In genomic region chr6:151695181-151695580, GRCh38 we compare ENCODE assay signal across 32 cellular contexts.
"Had no signal": no experiment of that assay in that cellular context is flagged by ENCODE, and none has a peak within 500 bp of the region (broad histone marks: within the 10 kb centered on the region; RNA-seq: fewer than 3 reads in every experiment).

No MANE protein-coding gene starts in this region.

- H3K27ac ChIP-seq: ascending aorta, body of pancreas, KMS-11, SJSA1 had no signal

- H3K9me3 Mint-ChIP-seq: activated B cell treated with CpG ODN at 0.5 μM for 24 hours; activated CD4-positive, alpha-beta memory T cell treated with anti-CD3 and anti-CD28 coated beads for 36 hours; activated CD4-positive, alpha-beta T cell treated with anti-CD3 and anti-CD28 coated beads, Interleukin-2, amount 10 ng/mL, durations not matched to agents 7 days and 5 days; activated naive CD8-positive, alpha-beta T cell treated with anti-CD3 and anti-CD28 coated beads, Interleukin-2, amount 50 U/mL, for 24 hours; activated T-cell treated with anti-CD3 and anti-CD28 coated beads, Interleukin-2, amount 50 U/mL, for 4 hours; central memory CD8-positive, alpha-beta T cell; T-helper 2 cell treated with Interferon-gamma antibody and Interleukin-4, amounts not matched to agents 5 μg/mL and 100 μg/mL, for 36 hours had no signal

- H3K27me3 ChIP-seq: ascending aorta, body of pancreas, SJSA1 had no signal

- H3K27ac Mint-ChIP-seq: activated B cell treated with CpG ODN at 0.5 μM for 24 hours; activated CD4-positive, alpha-beta memory T cell treated with anti-CD3 and anti-CD28 coated beads for 36 hours; activated CD4-positive, alpha-beta T cell treated with anti-CD3 and anti-CD28 coated beads, Interleukin-2, amount 10 ng/mL, durations not matched to agents 7 days and 5 days; activated naive CD4-positive, alpha-beta T cell treated with anti-CD3 and anti-CD28 coated beads, Interleukin-2, amount 50 U/mL, for 72 hours; activated naive CD8-positive, alpha-beta T cell treated with anti-CD3 and anti-CD28 coated beads, Interleukin-2, amount 50 U/mL, for 24 hours; T-helper 2 cell treated with Interferon-gamma antibody and Interleukin-4, amounts not matched to agents 5 μg/mL and 100 μg/mL, for 36 hours had no signal

- H3K9ac ChIP-seq: KMS-11 had no signal

- H3K36me3 ChIP-seq: ascending aorta, SJSA1 had no signal

- H3K27me3 Mint-ChIP-seq: activated B cell treated with CpG ODN at 0.5 μM for 24 hours; activated CD4-positive, alpha-beta T cell treated with anti-CD3 and anti-CD28 coated beads, Interleukin-2, amount 10 ng/mL, durations not matched to agents 7 days and 5 days; central memory CD8-positive, alpha-beta T cell had no signal

- H3K4me1 ChIP-seq: ascending aorta, body of pancreas, SJSA1 had no signal

- H3K4me3 ChIP-seq: ascending aorta, body of pancreas, SJSA1 had no signal

- H3K4me2 ChIP-seq: KMS-11 had no signal

- ATAC-seq: activated naive CD4-positive, alpha-beta T cell treated with anti-CD3 and anti-CD28 coated beads, Interleukin-2, amount 50 U/mL, for 72 hours; activated naive CD8-positive, alpha-beta T cell treated with anti-CD3 and anti-CD28 coated beads, Interleukin-2, amount 50 U/mL, for 24 hours; activated T-cell treated with anti-CD3 and anti-CD28 coated beads, Interleukin-2, amount 50 U/mL, for 4 hours; body of pancreas; Panc1; SK-N-SH treated with all-trans-retinoic acid at 6 μM for 48 hours had no signal

- H3K36me3 Mint-ChIP-seq: activated CD4-positive, alpha-beta memory T cell treated with anti-CD3 and anti-CD28 coated beads for 36 hours had no signal

- DNase-seq: activated B cell treated with CpG ODN at 0.5 μM for 24 hours; activated CD4-positive, alpha-beta memory T cell treated with anti-CD3 and anti-CD28 coated beads for 36 hours; activated CD4-positive, alpha-beta T cell treated with anti-CD3 and anti-CD28 coated beads, Interleukin-2, amount 10 ng/mL, durations not matched to agents 7 days and 5 days; activated CD8-positive, alpha-beta memory T cell treated with anti-CD3 and anti-CD28 coated beads for 24 hours; activated effector memory CD4-positive, alpha-beta T cell treated with anti-CD3 and anti-CD28 coated beads, Interleukin-2, amount 50 U/mL, for 16 hours; activated naive CD4-positive, alpha-beta T cell treated with Interleukin-2 at 50 U/mL for 16 hours; activated naive CD8-positive, alpha-beta T cell treated with anti-CD3 and anti-CD28 coated beads, Interleukin-2, amount 50 U/mL, for 24 hours; activated T-cell treated with anti-CD3 and anti-CD28 coated beads, Interleukin-2, amount 50 U/mL, for 4 hours; amniotic stem cell; body of pancreas; MM.1S; NCI-H1105 treated with DMSO at 0.1 percent for 48 hours; NCI-H146; NCI-H187 treated with DMSO at 0.1 percent for 48 hours; NCI-H2081 treated with DMSO at 0.1 percent for 48 hours; NCI-H2171 treated with DMSO at 0.1 percent for 48 hours; NCI-H226; NCI-H510A; NCI-H526 treated with DMSO at 0.1 percent for 48 hours; NCI-H82; OCI-M1; RPMI8226; SHP77; SW 1271 had no signal

- H3K9me3 ChIP-seq: ascending aorta, body of pancreas, SJSA1 had no signal

- H3K4me3 Mint-ChIP-seq: activated B cell treated with CpG ODN at 0.5 μM for 24 hours; activated CD4-positive, alpha-beta memory T cell treated with anti-CD3 and anti-CD28 coated beads for 36 hours; activated CD4-positive, alpha-beta T cell treated with anti-CD3 and anti-CD28 coated beads, Interleukin-2, amount 10 ng/mL, durations not matched to agents 7 days and 5 days; activated naive CD8-positive, alpha-beta T cell treated with anti-CD3 and anti-CD28 coated beads, Interleukin-2, amount 50 U/mL, for 24 hours; activated T-cell treated with anti-CD3 and anti-CD28 coated beads, Interleukin-2, amount 50 U/mL, for 4 hours; central memory CD8-positive, alpha-beta T cell; T-helper 2 cell treated with Interferon-gamma antibody and Interleukin-4, amounts not matched to agents 5 μg/mL and 100 μg/mL, for 36 hours had no signal
